Comparison of ENCODE assay signal across 22 cellular contexts in the genomic region with DNA sequence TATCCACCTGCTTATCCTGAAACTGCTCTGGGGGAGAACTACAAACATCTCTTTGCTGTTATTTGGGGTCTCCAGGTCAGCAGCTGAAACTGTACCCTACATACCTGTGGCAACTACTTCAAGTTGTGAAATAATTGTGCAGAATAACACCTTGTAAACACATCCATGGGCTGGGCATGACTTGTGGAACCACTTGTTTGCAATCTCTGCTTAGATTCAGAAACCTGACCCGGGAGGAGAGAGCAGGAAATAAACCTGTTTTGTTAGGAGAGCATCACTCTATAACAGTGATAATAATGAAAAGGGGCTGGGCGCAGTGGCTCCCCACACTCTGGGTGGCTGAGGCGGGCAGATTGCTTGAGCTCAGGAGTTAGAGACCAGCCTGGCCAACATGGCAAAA.
"Had no signal": no experiment of that assay in that cellular context is flagged by ENCODE, and none has a peak within 500 bp of the region (broad histone marks: within the 10 kb centered on the region; RNA-seq: fewer than 3 reads in every experiment).

No MANE protein-coding gene starts in this region.

- DNase-seq: activated CD4-positive, alpha-beta T cell treated with anti-CD3 and anti-CD28 coated beads for 4 hours; activated CD8-positive, alpha-beta T cell treated with anti-CD3 and anti-CD28 coated beads for 36 hours; activated effector memory CD4-positive, alpha-beta T cell treated with Interleukin-2 at 50 U/mL for 16 hours; activated naive CD4-positive, alpha-beta T cell treated with anti-CD3 and anti-CD28 coated beads, Interleukin-2, amount 50 U/mL, for 16 hours; activated T-cell treated with anti-CD3 and anti-CD28 coated beads, Interleukin-2, amount 50 U/mL, for 4 hours; central memory CD4-positive, alpha-beta T cell; cortex of kidney; effector CD4-positive, alpha-beta T cell; foreskin fibroblast; glutamatergic neuron; hypothalamus; kidney; left lung; mammary epithelial cell; naive B cell; small intestine; T-helper 2 cell; trophoblast cell had no signal

- H3K27ac Mint-ChIP-seq: activated CD8-positive, alpha-beta T cell treated with anti-CD3 and anti-CD28 coated beads for 36 hours; naive B cell; stimulated activated naive CD8-positive, alpha-beta T cell treated with anti-CD3 and anti-CD28 coated beads, Interleukin-15, Interleukin-2, amounts not matched to agents 100 ng/mL and 50 ng/mL, for 24 hours had no signal

- H3K27me3 Mint-ChIP-seq: stimulated activated naive CD8-positive, alpha-beta T cell treated with anti-CD3 and anti-CD28 coated beads, Interleukin-15, Interleukin-2, amounts not matched to agents 100 ng/mL and 50 ng/mL, for 24 hours had no signal

- H3K27ac ChIP-seq: left lung, neutrophil, right atrium auricular region, suprapubic skin had no signal

- H3K4me3 Mint-ChIP-seq: activated CD8-positive, alpha-beta T cell treated with anti-CD3 and anti-CD28 coated beads for 36 hours; activated T-cell treated with anti-CD3 and anti-CD28 coated beads, Interleukin-2, amount 50 U/mL, for 4 hours; naive B cell; stimulated activated naive CD8-positive, alpha-beta T cell treated with anti-CD3 and anti-CD28 coated beads, Interleukin-15, Interleukin-2, amounts not matched to agents 100 ng/mL and 50 ng/mL, for 24 hours had no signal

- H3K27me3 ChIP-seq: left lung, neutrophil, right atrium auricular region, suprapubic skin had no signal

- H3K4me1 ChIP-seq: left lung, right atrium auricular region, suprapubic skin had no signal

- H3K36me3 ChIP-seq: left lung, neutrophil, right atrium auricular region, suprapubic skin had no signal

- H3K9me3 ChIP-seq: neutrophil, suprapubic skin had no signal

- H3K4me1 Mint-ChIP-seq: naive B cell had no signal

- H3K4me3 ChIP-seq: left lung, right atrium auricular region, suprapubic skin had no signal
